Comparison of ENCODE assay signal across 1 cellular context in the genomic region with DNA sequence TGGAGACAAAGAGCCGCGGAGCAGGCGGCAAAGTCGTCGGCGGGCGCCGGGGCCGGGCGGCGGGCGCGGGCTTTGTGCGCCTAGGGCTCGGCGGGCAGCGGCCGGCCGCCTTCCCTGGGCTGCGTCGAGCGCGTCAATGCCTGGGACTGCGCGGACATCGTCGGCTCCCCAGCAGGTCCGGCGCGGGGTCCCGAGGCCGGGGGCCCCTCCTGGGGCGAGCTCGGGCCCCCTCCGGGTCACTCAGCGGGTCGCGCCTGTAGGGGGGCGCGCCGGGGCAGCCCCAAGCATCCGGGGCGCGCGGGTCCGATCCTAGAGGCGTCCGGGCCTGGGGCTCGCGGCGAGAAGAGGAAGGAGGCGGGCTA.
TF ChIP-seq lines count a peak whose summit lies in the region.

No MANE protein-coding gene starts in this region.

TF ChIP-seq in IMR-90, 13 proteins besides CTCF, POLR2A, EP300 and RAD21 (continued from another document):
- TF ChIP-seq, protein P1, sequence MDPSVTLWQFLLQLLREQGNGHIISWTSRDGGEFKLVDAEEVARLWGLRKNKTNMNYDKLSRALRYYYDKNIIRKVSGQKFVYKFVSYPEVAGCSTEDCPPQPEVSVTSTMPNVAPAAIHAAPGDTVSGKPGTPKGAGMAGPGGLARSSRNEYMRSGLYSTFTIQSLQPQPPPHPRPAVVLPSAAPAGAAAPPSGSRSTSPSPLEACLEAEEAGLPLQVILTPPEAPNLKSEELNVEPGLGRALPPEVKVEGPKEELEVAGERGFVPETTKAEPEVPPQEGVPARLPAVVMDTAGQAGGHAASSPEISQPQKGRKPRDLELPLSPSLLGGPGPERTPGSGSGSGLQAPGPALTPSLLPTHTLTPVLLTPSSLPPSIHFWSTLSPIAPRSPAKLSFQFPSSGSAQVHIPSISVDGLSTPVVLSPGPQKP (IDR thresholded peaks at IDR 0.05; ENCODE audit: borderline replicate concordance, low read depth, low read length) = no peak
TF ChIP-seq in IMR-90: peak in this region for 0.
